Comparison of ENCODE assay signal across 7 cellular contexts in genomic region chr19:12983091-12983490, GRCh38. TPM values are rescaled to one million over a fixed set of nuclear protein-coding genes. Genes with fewer than 3 reads are reported as not detected.
DNase-seq lines count a peak whose midpoint lies in the region; ATAC-seq and TF ChIP-seq lines count a peak whose summit lies in the region.
"Had no signal": no experiment of that assay in that cellular context is flagged by ENCODE, and none has a peak within 500 bp of the region (broad histone marks: within the 10 kb centered on the region; RNA-seq: fewer than 3 reads in every experiment).

No MANE protein-coding gene starts in this region.

- POLR2A ChIA-PET in MCF 10A (lab: Yijun Ruan, JAX) = interaction anchor here (0.7 kb wide), 1 partner anchor 10 kb away, joined by 4 read pairs; no protein-coding TSS in a partner anchor

- H3K27ac Mint-ChIP-seq in MCF 10A (ENCODE audit: low read depth, unreplicated experiment) = no peak overlapping the region
- no peak overlapping the region for H3K27ac Mint-ChIP-seq in stimulated activated memory B cell treated with anti-CD40 and anti-IgM and Interleukin-4, amounts not matched to agents 10 μg/mL and 1 μg/mL and 100 μg/mL, for 72 hours

- H3K36me3 ChIP-seq in breast epithelium (no peaks in the 10 kb centered on the region), thymus (ENCODE audit: control insufficient read depth, insufficient read depth) (no peaks in the 10 kb centered on the region)

- no peak for TF ChIP-seq CTCF in breast epithelium (IDR thresholded peaks at IDR 0.05)
- no peak for TF ChIP-seq CTCF in MCF 10A (IDR thresholded peaks at IDR 0.05; ENCODE audit: unreplicated experiment)
- TF ChIP-seq CTCF in fibroblast of mammary gland (conservative IDR thresholded peaks at IDR 0.05; ENCODE audit: control insufficient read depth, insufficient read depth, low read depth, low read length) = no peak

- H3K9me3 Mint-ChIP-seq in MCF 10A (ENCODE audit: unreplicated experiment) = no peaks in the 10 kb centered on the region
- H3K9me3 Mint-ChIP-seq in stimulated activated memory B cell treated with anti-CD40 and anti-IgM and Interleukin-4, amounts not matched to agents 10 μg/mL and 1 μg/mL and 100 μg/mL, for 72 hours = no peaks in the 10 kb centered on the region

- H3K9me3 ChIP-seq in breast epithelium (no peaks in the 10 kb centered on the region), thymus (ENCODE audit: control insufficient read depth) (no peaks in the 10 kb centered on the region)

- H3K4me1 Mint-ChIP-seq in MCF 10A (ENCODE audit: insufficient read depth, unreplicated experiment) = peaks cover 6% of the 10 kb centered on the region
- peaks cover 9% of the 10 kb centered on the region for H3K4me1 Mint-ChIP-seq in stimulated activated memory B cell treated with anti-CD40 and anti-IgM and Interleukin-4, amounts not matched to agents 10 μg/mL and 1 μg/mL and 100 μg/mL, for 72 hours

- H3K27ac ChIP-seq in breast epithelium (peak overlapping the region in 1 of 2 donors; percentile 84), thymus (ENCODE audit: low read depth) (no peak overlapping the region)

- H3K27me3 Mint-ChIP-seq in MCF 10A (ENCODE audit: insufficient read depth, unreplicated experiment) = no peaks in the 10 kb centered on the region
- peaks cover 3% of the 10 kb centered on the region for H3K27me3 Mint-ChIP-seq in stimulated activated memory B cell treated with anti-CD40 and anti-IgM and Interleukin-4, amounts not matched to agents 10 μg/mL and 1 μg/mL and 100 μg/mL, for 72 hours

- intact Hi-C loops in breast epithelium (cut with DNase I; ENCODE audit: low total_unique reads) = no loop called here
- intact Hi-C loops in MCF 10A (cut with micrococcal nuclease) = loop anchor here (1.0 to 2.0 kb wide), 2 partner anchors 52 to 78 kb away; no protein-coding TSS in a partner anchor

- H3K4me3 ChIP-seq in breast epithelium = peak overlapping the region in 2 of 3 donors; percentile 44 to 53
- peak overlapping the region; percentile 34 for H3K4me3 ChIP-seq in fibroblast of mammary gland (ENCODE audit: control insufficient read depth, low read depth, low read length)
- H3K4me3 ChIP-seq in thymus (ENCODE audit: low read length) = peak overlapping the region; percentile 8

- H3K4me1 ChIP-seq in breast epithelium = peaks cover 0 to 7% of the 10 kb centered on the region in 2 donors
- peaks cover 3% of the 10 kb centered on the region for H3K4me1 ChIP-seq in thymus (ENCODE audit: control insufficient read depth, insufficient read depth, low read length)

- CTCF ChIA-PET in MCF 10A (lab: Yijun Ruan, JAX) = interaction anchor here (0.6 to 12.6 kb wide), 10 partner anchors 17 to 180 kb away, joined by 3 to 334 read pairs (median 3); no protein-coding TSS in a partner anchor

- DNase-seq in breast epithelium (ENCODE audit: low spot score in 2 of 2) (no peak), MCF 10A (ENCODE audit: unreplicated experiment) (no peak), fibroblast of mammary gland (ENCODE audit: low read depth) (no peak)

- peaks cover 3% of the 10 kb centered on the region for H3K36me3 Mint-ChIP-seq in MCF 10A (ENCODE audit: insufficient read depth, unreplicated experiment)
- H3K36me3 Mint-ChIP-seq in stimulated activated memory B cell treated with anti-CD40 and anti-IgM and Interleukin-4, amounts not matched to agents 10 μg/mL and 1 μg/mL and 100 μg/mL, for 72 hours = no peaks in the 10 kb centered on the region

- 65% methylated on average over 10 of the region's 10 CpGs for WGBS in thymus

- H3K27me3 ChIP-seq in breast epithelium = no peaks in the 10 kb centered on the region
- peaks cover 2% of the 10 kb centered on the region for H3K27me3 ChIP-seq in thymus (ENCODE audit: control insufficient read depth, insufficient read depth)

- TF ChIP-seq POLR2A in breast epithelium (IDR thresholded peaks at IDR 0.05) = no peak

- H3K4me3 Mint-ChIP-seq in MCF 10A (ENCODE audit: unreplicated experiment) = no peak overlapping the region
- no peak overlapping the region for H3K4me3 Mint-ChIP-seq in stimulated activated memory B cell treated with anti-CD40 and anti-IgM and Interleukin-4, amounts not matched to agents 10 μg/mL and 1 μg/mL and 100 μg/mL, for 72 hours

- BruUV-seq in MCF 10A (replicated peaks; lab: Mats Ljungman, UMichigan) = no TSS peak

- ATAC-seq in HG02759 (IDR thresholded peaks at IDR 0.05; ENCODE audit: unreplicated experiment) = no peak
- no peak for ATAC-seq in stimulated activated memory B cell treated with anti-CD40 and anti-IgM and Interleukin-4, amounts not matched to agents 10 μg/mL and 1 μg/mL and 100 μg/mL, for 72 hours

RNA-seq across cellular contexts. Expression of gene NFIX, which starts 12.2 kb away (rescaled TPM):
- total RNA-seq in breast epithelium (10 to 100 TPM; 43.6 to 53.9 (median 52.8) TPM), MCF 10A (2022) (26.9 and 27.2 TPM in 2 replicates)
- 10.5 TPM for polyA plus RNA-seq in thymus

RNA-seq across cellular contexts. Expression of gene DAND5, which starts 13.7 kb away (rescaled TPM):
- total RNA-seq in breast epithelium (not detected), MCF 10A (2022) (not detected in 2 replicates)
- 0.09 TPM for polyA plus RNA-seq in thymus
- total RNA-seq: urinary bladder had no signal
- polyA plus RNA-seq: urinary bladder had no signal

RNA-seq across cellular contexts. Expression of gene GADD45GIP1, which starts 26.1 kb away (rescaled TPM):
- total RNA-seq in breast epithelium = 10 to 100 TPM; 30.3 to 44.2 (median 31.5) TPM
- total RNA-seq in MCF 10A (2022) = 44.4 and 47.5 TPM in 2 replicates
- polyA plus RNA-seq in thymus = 27.2 TPM

RNA-seq across cellular contexts. Expression of gene RAD23A, which starts 37.4 kb away (rescaled TPM):
- total RNA-seq in breast epithelium (10 to 100 TPM; 65.9 to 84.3 (median 66.5) TPM), MCF 10A (2022) (197 and 219 TPM in 2 replicates)
- 128 TPM for polyA plus RNA-seq in thymus

RNA-seq across cellular contexts. Expression of gene CALR, which starts 44.7 kb away (rescaled TPM):
- total RNA-seq in breast epithelium (100 to 1,000 TPM; 301 to 410 (median 305) TPM), MCF 10A (2022) (792 and 1,042 TPM in 2 replicates)
- polyA plus RNA-seq in thymus = 189 TPM
